Comparison of ENCODE assay signal across 8 cellular contexts in genomic region chr17:10697092-10698081, GRCh38. TPM values are rescaled to one million over a fixed set of nuclear protein-coding genes. Genes with fewer than 3 reads are reported as not detected.
DNase-seq lines count a peak whose midpoint lies in the region; ATAC-seq and FAIRE-seq lines count a peak whose summit lies in the region.

ADPRM (plus strand) TSS chr17:10697594; CDS start chr17:10704927, 7,333 bp downstream.
SCO1 (minus strand) TSS chr17:10697533; CDS start chr17:10697507, 26 bp downstream.

- H3K27ac Mint-ChIP-seq in activated CD4-positive, alpha-beta T cell treated with anti-CD3 and anti-CD28 coated beads, Interleukin-2, amount 10 ng/mL, durations not matched to agents 24 days and 14 days: peak within 1 kb of the TSS; percentile 93

- H3K4me1 Mint-ChIP-seq in activated CD4-positive, alpha-beta T cell treated with anti-CD3 and anti-CD28 coated beads, Interleukin-2, amount 10 ng/mL, durations not matched to agents 24 days and 14 days: peaks cover 46% of the 10 kb centered on the region

- peak within 1 kb of the TSS; percentile 87 to 99 (median 96) for H3K9ac ChIP-seq in BLaER1 treated with 17β-estradiol and CSF1 and Interleukin-3, amounts not matched to agents 10 nM and 100 nM

- intact Hi-C loops in activated CD4-positive, alpha-beta T cell treated with anti-CD3 and anti-CD28 coated beads, Interleukin-2, amount 10 ng/mL, durations not matched to agents 24 days and 14 days (cut with micrococcal nuclease): loop anchor here (2.0 kb wide), 2 partner anchors 29 to 45 kb away; no protein-coding TSS in a partner anchor
- intact Hi-C loops in left colon (cut with DNase I, micrococcal nuclease): no loop called here

- H3K36me3 Mint-ChIP-seq in activated CD4-positive, alpha-beta T cell treated with anti-CD3 and anti-CD28 coated beads, Interleukin-2, amount 10 ng/mL, durations not matched to agents 24 days and 14 days (ENCODE audit: low read depth): peaks cover 47% of the 10 kb centered on the region

- DNase-seq in GM19239 (ENCODE audit: insufficient read length, low spot score): peak; percentile 80
- peak; percentile 84 to 95 for DNase-seq in NCI-H526 (lab: John Stamatoyannopoulos, UW)
- DNase-seq in activated CD4-positive, alpha-beta T cell treated with anti-CD3 and anti-CD28 coated beads, Interleukin-2, amount 10 ng/mL, durations not matched to agents 24 days and 14 days: peak; percentile 98
- DNase-seq in cortex of kidney (lab: John Stamatoyannopoulos, UW): peak; percentile 40
- DNase-seq in left colon: peak; percentile 95 to 96
- DNase-seq in stimulated activated CD4-positive, alpha-beta T cell treated with anti-CD3 and anti-CD28 coated beads, Interleukin-1b, Interleukin-23, amount 100 ng/mL, for 48 hours: peak; percentile 91

- no peaks in the 10 kb centered on the region for H3K9me3 Mint-ChIP-seq in activated CD4-positive, alpha-beta T cell treated with anti-CD3 and anti-CD28 coated beads, Interleukin-2, amount 10 ng/mL, durations not matched to agents 24 days and 14 days

- peak; percentile 99 for FAIRE-seq in GM19239 (lab: Jason Lieb, UNC)

- peak within 1 kb of the TSS; percentile 85 to 99 (median 96) for H3K4me3 ChIP-seq in BLaER1 treated with 17β-estradiol and CSF1 and Interleukin-3, amounts not matched to agents 10 nM and 100 nM

- no peaks in the 10 kb centered on the region for H3K27me3 Mint-ChIP-seq in activated CD4-positive, alpha-beta T cell treated with anti-CD3 and anti-CD28 coated beads, Interleukin-2, amount 10 ng/mL, durations not matched to agents 24 days and 14 days

- peaks cover 28 to 34% (median 33%) of the 10 kb centered on the region in 11 experiments for H3K36me3 ChIP-seq in BLaER1 treated with 17β-estradiol and CSF1 and Interleukin-3, amounts not matched to agents 10 nM and 100 nM

- peaks cover 46 to 59% (median 51%) of the 10 kb centered on the region in 10 experiments for H3K4me1 ChIP-seq in BLaER1 treated with 17β-estradiol and CSF1 and Interleukin-3, amounts not matched to agents 10 nM and 100 nM

- peak within 1 kb of the TSS; percentile 83 to 98 (median 88) for H3K4me2 ChIP-seq in BLaER1 treated with 17β-estradiol and CSF1 and Interleukin-3, amounts not matched to agents 10 nM and 100 nM

- H3K27ac ChIP-seq in BLaER1 treated with 17β-estradiol and CSF1 and Interleukin-3, amounts not matched to agents 10 nM and 100 nM: peak within 1 kb of the TSS; percentile 91 to 98 (median 96)

- peak within 1 kb of the TSS; percentile 89 for H3K4me3 Mint-ChIP-seq in activated CD4-positive, alpha-beta T cell treated with anti-CD3 and anti-CD28 coated beads, Interleukin-2, amount 10 ng/mL, durations not matched to agents 24 days and 14 days

- ATAC-seq in HG03457 (IDR thresholded peaks at IDR 0.05; ENCODE audit: unreplicated experiment) (peak; percentile 90), left colon (peak; percentile 96)

- no peaks in the 10 kb centered on the region for H3K27me3 ChIP-seq in BLaER1 treated with 17β-estradiol and CSF1 and Interleukin-3, amounts not matched to agents 10 nM and 100 nM

- no peaks in the 10 kb centered on the region for H3K9me3 ChIP-seq in BLaER1 treated with 17β-estradiol and CSF1 and Interleukin-3, amounts not matched to agents 10 nM and 100 nM (replicated peaks in 1 of 11)

- H4K20me1 ChIP-seq in BLaER1 treated with 17β-estradiol and CSF1 and Interleukin-3, amounts not matched to agents 10 nM and 100 nM: peaks cover 0 to 29% (median 13%) of the 10 kb centered on the region in 11 experiments; a peak in 16 of 22 replicates

RNA-seq across cellular contexts. Expression of gene ADPRM, which starts in this region (rescaled TPM):
- 10.0 and 11.9 TPM in 2 replicates for total RNA-seq in activated CD4-positive, alpha-beta T cell treated with anti-CD3 and anti-CD28 coated beads, Interleukin-2, amount 10 ng/mL, durations not matched to agents 24 days and 14 days
- total RNA-seq in left colon: 1 to 10 TPM; 6.9 to 7.4 TPM

RNA-seq across cellular contexts. Expression of gene SCO1, which starts in this region (rescaled TPM):
- 43.4 and 44.9 TPM in 2 replicates for total RNA-seq in activated CD4-positive, alpha-beta T cell treated with anti-CD3 and anti-CD28 coated beads, Interleukin-2, amount 10 ng/mL, durations not matched to agents 24 days and 14 days
- 10 to 100 TPM; 43.4 to 48.7 TPM for total RNA-seq in left colon

Comparison
In these comparisons a context has a peak if more than half of its experiments do, and no peak if none do; other contexts are left out.
1. Peak in every context shown above with its lines: DNase-seq, ATAC-seq, H3K4me3 ChIP-seq and H3K27ac ChIP-seq.
2. DNase-seq: peak in every context shown above with its lines; median percentile 98 in activated CD4-positive, alpha-beta T cell treated with anti-CD3 and anti-CD28 coated beads, Interleukin-2, amount 10 ng/mL, durations not matched to agents 24 days and 14 days; 96 in left colon; 91 in stimulated activated CD4-positive, alpha-beta T cell treated with anti-CD3 and anti-CD28 coated beads, Interleukin-1b, Interleukin-23, amount 100 ng/mL, for 48 hours; 90 in NCI-H526; 80 in GM19239; 40 in cortex of kidney.